ENCODE assay signal across 19 cellular contexts in genomic region chr4:106478152-106478551, GRCh38.
"Had no signal": no experiment of that assay in that cellular context is flagged by ENCODE, and none has a peak within 500 bp of the region (broad histone marks: within the 10 kb centered on the region; RNA-seq: fewer than 3 reads in every experiment).

No MANE protein-coding gene starts in this region.

- H3K36me3 Mint-ChIP-seq: activated naive CD8-positive, alpha-beta T cell treated with anti-CD3 and anti-CD28 coated beads, Interleukin-2, amount 10 ng/mL, durations not matched to agents 7 days and 5 days; stimulated activated naive B cell treated with anti-CD40 and anti-IgM and Interleukin-4, amounts not matched to agents 10 μg/mL and 1 μg/mL and 100 μg/mL, for 72 hours had no signal

- H3K4me3 Mint-ChIP-seq: activated CD4-positive, alpha-beta T cell treated with anti-CD3 and anti-CD28 coated beads, Interleukin-2, amount 10 ng/mL, durations not matched to agents 24 days and 14 days; activated CD8-positive, alpha-beta T cell treated with anti-CD3 and anti-CD28 coated beads, Interleukin-2, amount 10 ng/mL, durations not matched to agents 7 days and 5 days; activated naive CD8-positive, alpha-beta T cell treated with anti-CD3 and anti-CD28 coated beads, Interleukin-2, amount 10 ng/mL, durations not matched to agents 7 days and 5 days; activated T-cell treated with anti-CD3 and anti-CD28 coated beads, Interleukin-2, amount 50 U/mL, for 24 hours; stimulated activated naive B cell treated with anti-CD40 and anti-IgM and Interleukin-4, amounts not matched to agents 10 μg/mL and 1 μg/mL and 100 μg/mL, for 72 hours had no signal

- H3K36me3 ChIP-seq: esophagus muscularis mucosa, gastroesophageal sphincter, heart left ventricle, left ventricle myocardium inferior, spleen had no signal

- H3K4me1 ChIP-seq: body of pancreas, esophagus muscularis mucosa, gastroesophageal sphincter, heart left ventricle, left ventricle myocardium inferior, spleen had no signal

- H3K27ac Mint-ChIP-seq: activated CD4-positive, alpha-beta T cell treated with anti-CD3 and anti-CD28 coated beads, Interleukin-2, amount 10 ng/mL, durations not matched to agents 24 days and 14 days; activated CD8-positive, alpha-beta T cell treated with anti-CD3 and anti-CD28 coated beads, Interleukin-2, amount 10 ng/mL, durations not matched to agents 7 days and 5 days; activated naive CD8-positive, alpha-beta T cell treated with anti-CD3 and anti-CD28 coated beads, Interleukin-2, amount 10 ng/mL, durations not matched to agents 7 days and 5 days; activated T-cell treated with anti-CD3 and anti-CD28 coated beads, Interleukin-2, amount 50 U/mL, for 24 hours; activated T-helper 2 cell treated with anti-CD3 and anti-CD28 coated beads, Interferon-gamma antibody, Interleukin-2, Interleukin-4, amounts not matched to agents 10 μg/mL and 5 μg/mL and 100 μg/mL, durations not matched to agents 14 hours and 24 hours and 36 hours; stimulated activated naive B cell treated with anti-CD40 and anti-IgM and Interleukin-4, amounts not matched to agents 10 μg/mL and 1 μg/mL and 100 μg/mL, for 72 hours had no signal

- H3K27me3 Mint-ChIP-seq: activated CD4-positive, alpha-beta T cell treated with anti-CD3 and anti-CD28 coated beads, Interleukin-2, amount 10 ng/mL, durations not matched to agents 24 days and 14 days; activated T-cell treated with anti-CD3 and anti-CD28 coated beads, Interleukin-2, amount 50 U/mL, for 24 hours; stimulated activated naive B cell treated with anti-CD40 and anti-IgM and Interleukin-4, amounts not matched to agents 10 μg/mL and 1 μg/mL and 100 μg/mL, for 72 hours had no signal

- DNase-seq: activated CD4-positive, alpha-beta T cell treated with anti-CD3 and anti-CD28 coated beads, Interleukin-2, amount 10 ng/mL, durations not matched to agents 24 days and 14 days; activated CD8-positive, alpha-beta T cell treated with anti-CD3 and anti-CD28 coated beads, Interleukin-2, amount 10 ng/mL, durations not matched to agents 7 days and 5 days; activated naive CD4-positive, alpha-beta T cell treated with Interleukin-2 at 50 U/mL for 16 hours; activated naive CD8-positive, alpha-beta T cell treated with anti-CD3 and anti-CD28 coated beads, Interleukin-2, amount 10 ng/mL, durations not matched to agents 7 days and 5 days; activated T-cell treated with anti-CD3 and anti-CD28 coated beads, Interleukin-2, amount 50 U/mL, for 24 hours; amygdala; body of pancreas; dermis blood vessel endothelial cell; effector memory CD4-positive, alpha-beta T cell; heart left ventricle; kidney; left ventricle myocardium inferior; occipital lobe; posterior cingulate gyrus; spleen; stimulated activated naive B cell treated with anti-CD40 and anti-IgM and Interleukin-4, amounts not matched to agents 10 μg/mL and 1 μg/mL and 100 μg/mL, for 72 hours had no signal

- H3K9me3 ChIP-seq: body of pancreas, esophagus muscularis mucosa, gastroesophageal sphincter had no signal

- H3K27me3 ChIP-seq: body of pancreas, esophagus muscularis mucosa, gastroesophageal sphincter, heart left ventricle, spleen had no signal

- H3K4me1 Mint-ChIP-seq: activated CD4-positive, alpha-beta T cell treated with anti-CD3 and anti-CD28 coated beads, Interleukin-2, amount 10 ng/mL, durations not matched to agents 24 days and 14 days; activated naive CD8-positive, alpha-beta T cell treated with anti-CD3 and anti-CD28 coated beads, Interleukin-2, amount 10 ng/mL, durations not matched to agents 7 days and 5 days; stimulated activated naive B cell treated with anti-CD40 and anti-IgM and Interleukin-4, amounts not matched to agents 10 μg/mL and 1 μg/mL and 100 μg/mL, for 72 hours had no signal

- H3K4me3 ChIP-seq: body of pancreas, esophagus muscularis mucosa, gastroesophageal sphincter, heart left ventricle, left ventricle myocardium inferior, spleen had no signal

- H3K9me3 Mint-ChIP-seq: activated CD4-positive, alpha-beta T cell treated with anti-CD3 and anti-CD28 coated beads, Interleukin-2, amount 10 ng/mL, durations not matched to agents 24 days and 14 days; activated naive CD8-positive, alpha-beta T cell treated with anti-CD3 and anti-CD28 coated beads, Interleukin-2, amount 10 ng/mL, durations not matched to agents 7 days and 5 days; activated T-cell treated with anti-CD3 and anti-CD28 coated beads, Interleukin-2, amount 50 U/mL, for 24 hours; activated T-helper 2 cell treated with anti-CD3 and anti-CD28 coated beads, Interferon-gamma antibody, Interleukin-2, Interleukin-4, amounts not matched to agents 10 μg/mL and 5 μg/mL and 100 μg/mL, durations not matched to agents 14 hours and 24 hours and 36 hours had no signal

- ATAC-seq: activated CD8-positive, alpha-beta T cell treated with anti-CD3 and anti-CD28 coated beads, Interleukin-2, amount 10 ng/mL, durations not matched to agents 7 days and 5 days; body of pancreas; gastroesophageal sphincter; heart left ventricle; stimulated activated naive B cell treated with anti-CD40 and anti-IgM and Interleukin-4, amounts not matched to agents 10 μg/mL and 1 μg/mL and 100 μg/mL, for 72 hours had no signal

- H3K27ac ChIP-seq: body of pancreas, esophagus muscularis mucosa, gastroesophageal sphincter, heart left ventricle, left ventricle myocardium inferior, spleen had no signal
